ENCODE assay signal across 16 cellular contexts in genomic region chr2:118386636-118387302, GRCh38.
DNase-seq lines count a peak whose midpoint lies in the region; ATAC-seq and TF ChIP-seq lines count a peak whose summit lies in the region.
"Had no signal": no experiment of that assay in that cellular context is flagged by ENCODE, and none has a peak within 500 bp of the region (broad histone marks: within the 10 kb centered on the region; RNA-seq: fewer than 3 reads in every experiment).

No MANE protein-coding gene starts in this region.

- H3K4me3 ChIP-seq in AG10803 (ENCODE audit: low read length): no peak overlapping the region
- H3K4me3 ChIP-seq in Caco-2 (ENCODE audit: low read depth, low read length): no peak overlapping the region
- H3K4me3 ChIP-seq: K562, uterus had no signal

- peak; percentile 70 for DNase-seq in AG10803 (ENCODE audit: low read depth)
- DNase-seq in LHCN-M2 (ENCODE audit: low read depth): peak; percentile 13
- DNase-seq in renal cortical epithelial cell (ENCODE audit: low read depth): peak; percentile 78
- DNase-seq in osteocyte (ENCODE audit: extremely low spot score, unreplicated experiment): no peak
- DNase-seq in left colon: no peak
- DNase-seq in Caco-2: no peak
- DNase-seq: activated naive CD4-positive, alpha-beta T cell treated with anti-CD3 and anti-CD28 coated beads, Interleukin-2, amount 50 U/mL, for 16 hours; CD4-positive, CD25-positive, alpha-beta regulatory T cell; foreskin melanocyte; H9; NCI-H187 treated with DMSO at 0.1 percent for 48 hours; NCI-H82; uterus had no signal

- H3K27ac Mint-ChIP-seq in osteocyte (ENCODE audit: unreplicated experiment) (no peak overlapping the region), Caco-2 (ENCODE audit: unreplicated experiment) (no peak overlapping the region)
- H3K27ac Mint-ChIP-seq: CD4-positive, CD25-positive, alpha-beta regulatory T cell had no signal

- H3K4me3 Mint-ChIP-seq in osteocyte (ENCODE audit: unreplicated experiment): no peak overlapping the region
- no peak overlapping the region for H3K4me3 Mint-ChIP-seq in Caco-2 (ENCODE audit: unreplicated experiment)
- H3K4me3 Mint-ChIP-seq: CD4-positive, CD25-positive, alpha-beta regulatory T cell; H9 had no signal

- CTCF ChIA-PET in Caco-2 (lab: Charles Lee): no interaction called here

- no peak for TF ChIP-seq CTCF in AG10803 (conservative IDR thresholded peaks at IDR 0.05; ENCODE audit: low read length)
- TF ChIP-seq CTCF in osteocyte (IDR thresholded peaks at IDR 0.05): no peak
- TF ChIP-seq CTCF in Caco-2 (IDR thresholded peaks at IDR 0.05; ENCODE audit: insufficient read depth in 1 of 2, low read depth in 1 of 2, low read length in 1 of 2, severe bottlenecking in 1 of 2, unreplicated experiment in 1 of 2): no peak

- no peaks in the 10 kb centered on the region for H3K4me1 Mint-ChIP-seq in osteocyte (ENCODE audit: unreplicated experiment)
- H3K4me1 Mint-ChIP-seq in Caco-2 (ENCODE audit: low read depth, unreplicated experiment): no peaks in the 10 kb centered on the region
- H3K4me1 Mint-ChIP-seq: CD4-positive, CD25-positive, alpha-beta regulatory T cell; H9 had no signal

- ATAC-seq in esophagus mucosa: peak; percentile 95
- no peak for ATAC-seq in left colon
- ATAC-seq in HG03442 (IDR thresholded peaks at IDR 0.05; ENCODE audit: unreplicated experiment): no peak
- ATAC-seq: K562 had no signal

- POLR2A ChIA-PET in Caco-2 (lab: Charles Lee): no interaction called here

- no peaks in the 10 kb centered on the region for H3K27me3 ChIP-seq in Caco-2 (replicated peaks; ENCODE audit: control insufficient read depth, insufficient read depth, low read length)
- H3K27me3 ChIP-seq: uterus had no signal

- no peaks in the 10 kb centered on the region for H3K36me3 Mint-ChIP-seq in osteocyte (ENCODE audit: unreplicated experiment)
- no peaks in the 10 kb centered on the region for H3K36me3 Mint-ChIP-seq in Caco-2 (ENCODE audit: insufficient read depth, unreplicated experiment)
- H3K36me3 Mint-ChIP-seq: CD4-positive, CD25-positive, alpha-beta regulatory T cell had no signal

- H3K27me3 Mint-ChIP-seq in osteocyte (ENCODE audit: unreplicated experiment): no peaks in the 10 kb centered on the region
- peaks cover 3% of the 10 kb centered on the region for H3K27me3 Mint-ChIP-seq in Caco-2 (ENCODE audit: insufficient read depth, unreplicated experiment)
- H3K27me3 Mint-ChIP-seq: CD4-positive, CD25-positive, alpha-beta regulatory T cell had no signal

- BruUV-seq in Caco-2 (replicated peaks; lab: Mats Ljungman, UMichigan): no TSS peak

- intact Hi-C loops in left colon (cut with DNase I, micrococcal nuclease) (no loop called here), Caco-2 (cut with micrococcal nuclease; ENCODE audit: unreplicated experiment) (no loop called here)

- H3K36me3 ChIP-seq in Caco-2 (ENCODE audit: control insufficient read depth, insufficient read depth, low read length): no peaks in the 10 kb centered on the region
- H3K36me3 ChIP-seq: uterus had no signal

- 0 out of 2 replicates have a peak, but pooled peaks cover 4% of the 10 kb centered on the region for H3K9me3 ChIP-seq in Caco-2
- H3K9me3 ChIP-seq: uterus had no signal

- no peaks in the 10 kb centered on the region for H3K4me1 ChIP-seq in Caco-2
- H3K4me1 ChIP-seq: uterus had no signal

- H3K9me3 Mint-ChIP-seq in osteocyte (ENCODE audit: unreplicated experiment) (no peaks in the 10 kb centered on the region), Caco-2 (ENCODE audit: unreplicated experiment) (no peaks in the 10 kb centered on the region)

Comparison
In these comparisons a context has a peak if more than half of its experiments do, and no peak if none do; other contexts are left out.
1. DNase-seq: peak in AG10803 (single experiment), LHCN-M2 (single experiment) and renal cortical epithelial cell (single experiment); none in osteocyte (single experiment), left colon (0 of 2) and Caco-2 (0 of 2).